Comparison of ENCODE assay signal across 1 cellular context in genomic region chr19:49951806-49952474, GRCh38.
TF ChIP-seq lines count a peak whose summit lies in the region.

No MANE protein-coding gene starts in this region.

TF ChIP-seq in WTC11, 78 proteins besides CTCF, POLR2A, EP300 and RAD21:
- TF ChIP-seq, protein P1, sequence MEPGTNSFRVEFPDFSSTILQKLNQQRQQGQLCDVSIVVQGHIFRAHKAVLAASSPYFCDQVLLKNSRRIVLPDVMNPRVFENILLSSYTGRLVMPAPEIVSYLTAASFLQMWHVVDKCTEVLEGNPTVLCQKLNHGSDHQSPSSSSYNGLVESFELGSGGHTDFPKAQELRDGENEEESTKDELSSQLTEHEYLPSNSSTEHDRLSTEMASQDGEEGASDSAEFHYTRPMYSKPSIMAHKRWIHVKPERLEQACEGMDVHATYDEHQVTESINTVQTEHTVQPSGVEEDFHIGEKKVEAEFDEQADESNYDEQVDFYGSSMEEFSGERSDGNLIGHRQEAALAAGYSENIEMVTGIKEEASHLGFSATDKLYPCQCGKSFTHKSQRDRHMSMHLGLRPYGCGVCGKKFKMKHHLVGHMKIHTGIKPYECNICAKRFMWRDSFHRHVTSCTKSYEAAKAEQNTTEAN (CRISPR knock-in tag; IDR thresholded peaks at IDR 0.05), result no peak
- TF ChIP-seq NFATC4 (CRISPR knock-in tag; IDR thresholded peaks at IDR 0.05) (no peak), ZNF232 (CRISPR knock-in tag; IDR thresholded peaks at IDR 0.05) (no peak), ZNF396 (CRISPR knock-in tag; IDR thresholded peaks at IDR 0.05; ENCODE audit: borderline replicate concordance) (no peak), GABPB1 (CRISPR knock-in tag; IDR thresholded peaks at IDR 0.05) (no peak), HMGXB4 (CRISPR knock-in tag; IDR thresholded peaks at IDR 0.05) (no peak), SMAD4 (CRISPR knock-in tag; IDR thresholded peaks at IDR 0.05) (no peak), TEAD1 (CRISPR knock-in tag; IDR thresholded peaks at IDR 0.05) (no peak), TCF7 (CRISPR knock-in tag; IDR thresholded peaks at IDR 0.05; ENCODE audit: low read depth) (no peak), PRDM15 (CRISPR knock-in tag; IDR thresholded peaks at IDR 0.05) (no peak), ZNF416 (CRISPR knock-in tag; IDR thresholded peaks at IDR 0.05) (no peak), CBFB (CRISPR knock-in tag; IDR thresholded peaks at IDR 0.05; ENCODE audit: low read depth) (no peak), ZNF219 (CRISPR knock-in tag; IDR thresholded peaks at IDR 0.05; ENCODE audit: borderline replicate concordance) (no peak), JAZF1 (CRISPR knock-in tag; IDR thresholded peaks at IDR 0.05) (no peak), ZNF317 (CRISPR knock-in tag; IDR thresholded peaks at IDR 0.05; ENCODE audit: borderline replicate concordance, low read depth) (no peak), IRF2 (CRISPR knock-in tag; IDR thresholded peaks at IDR 0.05; ENCODE audit: borderline replicate concordance, low read depth) (no peak)
- TF ChIP-seq, protein P2, sequence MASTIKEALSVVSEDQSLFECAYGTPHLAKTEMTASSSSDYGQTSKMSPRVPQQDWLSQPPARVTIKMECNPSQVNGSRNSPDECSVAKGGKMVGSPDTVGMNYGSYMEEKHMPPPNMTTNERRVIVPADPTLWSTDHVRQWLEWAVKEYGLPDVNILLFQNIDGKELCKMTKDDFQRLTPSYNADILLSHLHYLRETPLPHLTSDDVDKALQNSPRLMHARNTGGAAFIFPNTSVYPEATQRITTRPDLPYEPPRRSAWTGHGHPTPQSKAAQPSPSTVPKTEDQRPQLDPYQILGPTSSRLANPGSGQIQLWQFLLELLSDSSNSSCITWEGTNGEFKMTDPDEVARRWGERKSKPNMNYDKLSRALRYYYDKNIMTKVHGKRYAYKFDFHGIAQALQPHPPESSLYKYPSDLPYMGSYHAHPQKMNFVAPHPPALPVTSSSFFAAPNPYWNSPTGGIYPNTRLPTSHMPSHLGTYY (CRISPR knock-in tag; IDR thresholded peaks at IDR 0.05), result no peak
- TF ChIP-seq, protein P3, sequence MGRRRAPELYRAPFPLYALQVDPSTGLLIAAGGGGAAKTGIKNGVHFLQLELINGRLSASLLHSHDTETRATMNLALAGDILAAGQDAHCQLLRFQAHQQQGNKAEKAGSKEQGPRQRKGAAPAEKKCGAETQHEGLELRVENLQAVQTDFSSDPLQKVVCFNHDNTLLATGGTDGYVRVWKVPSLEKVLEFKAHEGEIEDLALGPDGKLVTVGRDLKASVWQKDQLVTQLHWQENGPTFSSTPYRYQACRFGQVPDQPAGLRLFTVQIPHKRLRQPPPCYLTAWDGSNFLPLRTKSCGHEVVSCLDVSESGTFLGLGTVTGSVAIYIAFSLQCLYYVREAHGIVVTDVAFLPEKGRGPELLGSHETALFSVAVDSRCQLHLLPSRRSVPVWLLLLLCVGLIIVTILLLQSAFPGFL (CRISPR knock-in tag; IDR thresholded peaks at IDR 0.05; ENCODE audit: borderline replicate concordance), result no peak
- TF ChIP-seq, protein P4, sequence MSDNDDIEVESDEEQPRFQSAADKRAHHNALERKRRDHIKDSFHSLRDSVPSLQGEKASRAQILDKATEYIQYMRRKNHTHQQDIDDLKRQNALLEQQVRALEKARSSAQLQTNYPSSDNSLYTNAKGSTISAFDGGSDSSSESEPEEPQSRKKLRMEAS (CRISPR knock-in tag; IDR thresholded peaks at IDR 0.05), result no peak
